Comparison of ENCODE assay signal across 9 cellular contexts in genomic region chr19:49086296-49086695, GRCh38. TPM values are rescaled to one million over a fixed set of nuclear protein-coding genes. Genes with fewer than 3 reads are reported as not detected.
DNase-seq lines count a peak whose midpoint lies in the region; ATAC-seq and TF ChIP-seq lines count a peak whose summit lies in the region.
"Had no signal": no experiment of that assay in that cellular context is flagged by ENCODE, and none has a peak within 500 bp of the region (broad histone marks: within the 10 kb centered on the region; RNA-seq: fewer than 3 reads in every experiment).

No MANE protein-coding gene starts in this region.

- H3K79me2 ChIP-seq in HCT116 (ENCODE audit: insufficient read depth, low read length) = peaks cover 60% of the 10 kb centered on the region

- CTCF ChIA-PET in HCT116 (lab: Charles Lee) = interaction anchor here (0.8 kb wide), 1 partner anchor 11 kb away, joined by 3 read pairs; no protein-coding TSS in a partner anchor
- CTCF ChIA-PET in activated CD4-positive, alpha-beta memory T cell treated with anti-CD3 and anti-CD28 coated beads, Interleukin-2, amount 10 ng/mL, durations not matched to agents 7 days and 5 days (lab: Charles Lee) = interaction anchor here (0.5 to 3.9 kb wide), 3 partner anchors 12 to 41 kb away, joined by 3 to 35 read pairs (median 5); no protein-coding TSS in a partner anchor

- H3K36me3 ChIP-seq in HCT116 (ENCODE audit: control insufficient read depth in 1 of 2, insufficient read depth in 2 of 2, low read length in 2 of 2) (peaks cover 21 to 37% of the 10 kb centered on the region in 2 experiments), spleen (peaks cover 2 to 50% (median 35%) of the 10 kb centered on the region in 6 donors)

- H3K36me3 Mint-ChIP-seq in activated CD4-positive, alpha-beta memory T cell treated with anti-CD3 and anti-CD28 coated beads, Interleukin-2, amount 10 ng/mL, durations not matched to agents 7 days and 5 days (ENCODE audit: low read depth) = peaks cover 40% of the 10 kb centered on the region

- H3K9ac ChIP-seq in HCT116 (ENCODE audit: low read length) = peak overlapping the region; percentile 78

- peak overlapping the region; percentile 86 for H3K4me3 ChIP-seq in HCT116 (replicated peaks in 1 of 2; ENCODE audit: low read depth in 1 of 2, low read length in 2 of 2)
- H3K4me3 ChIP-seq in iPS-11a (ENCODE audit: low read depth, low read length) = peak overlapping the region; percentile 94
- peak overlapping the region; percentile 75 to 99 (median 95) for H3K4me3 ChIP-seq in spleen

- TF ChIP-seq CTCF in HCT116 (IDR thresholded peaks at IDR 0.05 in 2 of 3, conservative IDR thresholded peaks at IDR 0.05 in 1 of 3; ENCODE audit: borderline replicate concordance in 1 of 3, insufficient read depth in 1 of 3, low read depth in 2 of 3, low read length in 2 of 3) (no peak), spleen (IDR thresholded peaks at IDR 0.05 in 8 of 11, conservative IDR thresholded peaks at IDR 0.05 in 3 of 11) (no peak)

- TF ChIP-seq POLR2A in HCT116 (IDR thresholded peaks at IDR 0.05; ENCODE audit: borderline replicate concordance, extremely low read depth, insufficient read depth, insufficient read length) = no peak
- no peak for TF ChIP-seq POLR2A in spleen (IDR thresholded peaks at IDR 0.05)

- no peaks in the 10 kb centered on the region for H3K27me3 Mint-ChIP-seq in activated CD4-positive, alpha-beta memory T cell treated with anti-CD3 and anti-CD28 coated beads, Interleukin-2, amount 10 ng/mL, durations not matched to agents 7 days and 5 days

- no peaks in the 10 kb centered on the region for H3K9me3 ChIP-seq in HCT116 (ENCODE audit: control insufficient read depth in 1 of 2, insufficient read depth in 1 of 2, low read depth in 1 of 2, low read length in 2 of 2)
- H3K9me3 ChIP-seq in spleen = no peaks in the 10 kb centered on the region

- peak overlapping the region; percentile 96 for H3K4me3 Mint-ChIP-seq in activated CD4-positive, alpha-beta memory T cell treated with anti-CD3 and anti-CD28 coated beads, Interleukin-2, amount 10 ng/mL, durations not matched to agents 7 days and 5 days

- H4K20me1 ChIP-seq in HCT116 (ENCODE audit: insufficient read depth) = peaks cover 35% of the 10 kb centered on the region; the same call in 1 of the 2 replicates

- H3K27me3 ChIP-seq in HCT116 (ENCODE audit: insufficient read depth, low read length) (no peaks in the 10 kb centered on the region), spleen (replicated peaks in 1 of 7) (no peaks in the 10 kb centered on the region)

- peaks cover 45% of the 10 kb centered on the region for H3K4me1 Mint-ChIP-seq in activated CD4-positive, alpha-beta memory T cell treated with anti-CD3 and anti-CD28 coated beads, Interleukin-2, amount 10 ng/mL, durations not matched to agents 7 days and 5 days

- RAD21 ChIA-PET in HCT116 (lab: Charles Lee; ENCODE audit: low non-redundant PET in 1 of 2, low total read pairs in 2 of 2, uncharacterized antibody in 2 of 2, unreplicated experiment in 2 of 2) = no interaction called here

- no peak for TF ChIP-seq RAD21 in HCT116 (IDR thresholded peaks at IDR 0.05; ENCODE audit: low read depth)

- peak overlapping the region; percentile 90 for H3K4me2 ChIP-seq in HCT116 (ENCODE audit: low read length)

- H2AFZ ChIP-seq in HCT116 (ENCODE audit: low read depth, low read length, poor library complexity, severe bottlenecking) = no peak overlapping the region

- no peak for DNase-seq in HCT116 (ENCODE audit: low read depth, low spot score)
- DNase-seq in activated CD4-positive, alpha-beta memory T cell treated with anti-CD3 and anti-CD28 coated beads, Interleukin-2, amount 10 ng/mL, durations not matched to agents 7 days and 5 days = no peak
- no peak for DNase-seq in spleen
- no peak for DNase-seq in LoVo (ENCODE audit: low spot score)
- DNase-seq in cortex of kidney (lab: John Stamatoyannopoulos, UW) = no peak
- no peak for DNase-seq in Kasumi-1 (lab: John Stamatoyannopoulos, UW)

- POLR2A ChIA-PET in HCT116 (lab: Charles Lee) = no interaction called here
- POLR2A ChIA-PET in activated CD4-positive, alpha-beta memory T cell treated with anti-CD3 and anti-CD28 coated beads, Interleukin-2, amount 10 ng/mL, durations not matched to agents 7 days and 5 days (lab: Charles Lee) = interaction anchor here (1.3 to 1.5 kb wide), 2 partner anchors 11 to 27 kb away, joined by 4 read pairs; no protein-coding TSS in a partner anchor

- no TSS peak for BruUV-seq in HCT116 (replicated peaks; lab: Mats Ljungman, UMichigan)

- H3K4me1 ChIP-seq in HCT116 (ENCODE audit: control insufficient read depth in 1 of 2, insufficient read depth in 2 of 2, low read length in 2 of 2) (peaks cover 6 to 25% of the 10 kb centered on the region in 2 experiments), spleen (peaks cover 21 to 60% (median 41%) of the 10 kb centered on the region in 6 donors)

- ATAC-seq in HCT116 (no peak), GM21381 (IDR thresholded peaks at IDR 0.05; ENCODE audit: unreplicated experiment) (no peak)

- no peaks in the 10 kb centered on the region for H3K9me2 ChIP-seq in HCT116 (ENCODE audit: insufficient read depth)

- H3K27ac Mint-ChIP-seq in activated CD4-positive, alpha-beta memory T cell treated with anti-CD3 and anti-CD28 coated beads, Interleukin-2, amount 10 ng/mL, durations not matched to agents 7 days and 5 days = peak overlapping the region; percentile 71

- 47 to 57% (median 55%) methylated on average over 11 of the region's 11 CpGs for WGBS in spleen, 5 donors

- H3K27ac ChIP-seq in HCT116 (ENCODE audit: low read depth, low read length) (peak overlapping the region; percentile 94), spleen (peak overlapping the region in 5 of 8 donors; percentile 89 to 96 (median 93))

- H3K9me3 Mint-ChIP-seq in activated CD4-positive, alpha-beta memory T cell treated with anti-CD3 and anti-CD28 coated beads, Interleukin-2, amount 10 ng/mL, durations not matched to agents 7 days and 5 days = no peaks in the 10 kb centered on the region

- intact Hi-C loops in HCT116 (cut with micrococcal nuclease) = no loop called here
- intact Hi-C loops in spleen (cut with DNase I; ENCODE audit: low total_unique reads) = no loop called here

TF ChIP-seq in HCT116, 20 proteins besides CTCF, POLR2A, EP300 and RAD21:
- TF ChIP-seq YY1 (IDR thresholded peaks at IDR 0.05; ENCODE audit: extremely low read depth, insufficient replicate concordance, low read depth, low read length) (no peak), JUND (IDR thresholded peaks at IDR 0.05) (no peak), EZH2phosphoT487 (IDR thresholded peaks at IDR 0.05; ENCODE audit: borderline replicate concordance) (no peak), ELF1 (IDR thresholded peaks at IDR 0.05; ENCODE audit: borderline replicate concordance, low read depth) (no peak), SIN3A (IDR thresholded peaks at IDR 0.05; ENCODE audit: low read depth) (no peak), POLR2AphosphoS5 (IDR thresholded peaks at IDR 0.05; ENCODE audit: low read depth, low read length) (no peak), TCF7L2 (IDR thresholded peaks at IDR 0.05; ENCODE audit: borderline replicate concordance, extremely low read depth, insufficient read depth, insufficient read length) (no peak), ATF3 (IDR thresholded peaks at IDR 0.05) (no peak)

RNA-seq across cellular contexts. Expression of gene SNRNP70, which starts 1.0 kb away (rescaled TPM):
- total RNA-seq in HCT116 (2021; ENCODE audit: unreplicated experiment) = 236 TPM
- polyA plus RNA-seq in HCT116 (2012) = 193 and 211 TPM in 2 replicates
- 100 to 1,000 TPM; 179 to 188 TPM for total RNA-seq in activated CD4-positive, alpha-beta memory T cell treated with anti-CD3 and anti-CD28 coated beads, Interleukin-2, amount 10 ng/mL, durations not matched to agents 7 days and 5 days
- total RNA-seq in spleen = 100 to 1,000 TPM; 238 to 337 (median 270) TPM
- 100 to 1,000 TPM; 198 to 559 (median 421) TPM for polyA plus RNA-seq in spleen

RNA-seq across cellular contexts. Expression of gene KCNA7, which starts 13.8 kb away (rescaled TPM):
- total RNA-seq in HCT116 (2021; ENCODE audit: unreplicated experiment) = not detected
- polyA plus RNA-seq in HCT116 (2012) = 0.02 and 0.10 TPM in 2 replicates
- total RNA-seq in activated CD4-positive, alpha-beta memory T cell treated with anti-CD3 and anti-CD28 coated beads, Interleukin-2, amount 10 ng/mL, durations not matched to agents 7 days and 5 days = not detected
- total RNA-seq in spleen = not detected
- polyA plus RNA-seq in spleen = under 1 TPM in 1 of 3 donors, not detected in 2; 0.02 TPM

RNA-seq across cellular contexts. Expression of gene NTF4, which starts 21.7 kb away (rescaled TPM):
- total RNA-seq in HCT116 (2021; ENCODE audit: unreplicated experiment) (1.7 TPM), spleen (not detected)
- 2.1 and 2.3 TPM in 2 replicates for polyA plus RNA-seq in HCT116 (2012)
- not detected for total RNA-seq in activated CD4-positive, alpha-beta memory T cell treated with anti-CD3 and anti-CD28 coated beads, Interleukin-2, amount 10 ng/mL, durations not matched to agents 7 days and 5 days
- polyA plus RNA-seq in spleen = not detected
- total RNA-seq: T-helper 1 cell treated with Interleukin-12 subunit alpha and Interleukin-12 subunit beta and Interleukin-4 antibody, amounts not matched to agents 30 ng/mL and 1 ng/mL, for 36 hours had no signal

RNA-seq across cellular contexts. Expression of gene LIN7B, which starts 27.9 kb away (rescaled TPM):
- total RNA-seq in HCT116 (2021; ENCODE audit: unreplicated experiment) (7.2 TPM), spleen (1 to 10 TPM; 2.7 to 9.6 (median 5.5) TPM)
- 7.0 and 7.1 TPM in 2 replicates for polyA plus RNA-seq in HCT116 (2012)
- 1 to 10 TPM; 4.3 to 4.7 TPM for total RNA-seq in activated CD4-positive, alpha-beta memory T cell treated with anti-CD3 and anti-CD28 coated beads, Interleukin-2, amount 10 ng/mL, durations not matched to agents 7 days and 5 days
- polyA plus RNA-seq in spleen = 1 to 10 TPM; 7.2 to 9.5 (median 9.2) TPM

RNA-seq across cellular contexts. Expression of gene CGB7, which starts 28.7 kb away (rescaled TPM):
- 5.4 TPM for total RNA-seq in HCT116 (2021; ENCODE audit: unreplicated experiment)
- 4.4 and 4.5 TPM in 2 replicates for polyA plus RNA-seq in HCT116 (2012)
- not detected for total RNA-seq in activated CD4-positive, alpha-beta memory T cell treated with anti-CD3 and anti-CD28 coated beads, Interleukin-2, amount 10 ng/mL, durations not matched to agents 7 days and 5 days
- total RNA-seq in spleen = not detected
- under 1 TPM in 2 of 3 donors, not detected in 1; 0.03 to 0.06 TPM for polyA plus RNA-seq in spleen
- total RNA-seq: T-helper 1 cell treated with Interleukin-12 subunit alpha and Interleukin-12 subunit beta and Interleukin-4 antibody, amounts not matched to agents 30 ng/mL and 1 ng/mL, for 36 hours had no signal
